Comparison of ENCODE assay signal across 11 cellular contexts in genomic region chr19:15303105-15303780, GRCh38. TPM values are rescaled to one million over a fixed set of nuclear protein-coding genes. Genes with fewer than 3 reads are reported as not detected.
DNase-seq lines count a peak whose midpoint lies in the region; ATAC-seq and TF ChIP-seq lines count a peak whose summit lies in the region.
"Had no signal": no experiment of that assay in that cellular context is flagged by ENCODE, and none has a peak within 500 bp of the region (broad histone marks: within the 10 kb centered on the region; RNA-seq: fewer than 3 reads in every experiment).

No MANE protein-coding gene starts in this region.

- H3K18ac ChIP-seq in mesenchymal stem cell (ENCODE audit: low read depth in 1 of 2, low read length in 2 of 2), result no peak overlapping the region

- H3K9me3 ChIP-seq in ascending aorta (no peaks in the 10 kb centered on the region), mesenchymal stem cell (ENCODE audit: control insufficient read depth, low read length) (no peaks in the 10 kb centered on the region), upper lobe of left lung (no peaks in the 10 kb centered on the region)

- peaks cover 9% of the 10 kb centered on the region for H3K36me3 Mint-ChIP-seq in activated naive CD4-positive, alpha-beta T cell treated with anti-CD3 and anti-CD28 coated beads, Interleukin-2, amount 50 U/mL, for 24 hours

- no peak overlapping the region for H3K23ac ChIP-seq in mesenchymal stem cell (ENCODE audit: low read length in 2 of 2)

- H3K4me1 ChIP-seq in ascending aorta, result peaks cover 13 to 68% of the 10 kb centered on the region in 2 donors
- peaks cover 18% of the 10 kb centered on the region for H3K4me1 ChIP-seq in mesenchymal stem cell (ENCODE audit: control insufficient read depth, insufficient read depth, low read depth, low read length)
- peaks cover 83 to 95% (median 90%) of the 10 kb centered on the region in 4 donors for H3K4me1 ChIP-seq in upper lobe of left lung

- TF ChIP-seq POLR2A in upper lobe of left lung (IDR thresholded peaks at IDR 0.05), result no peak

- no peaks in the 10 kb centered on the region for H3K9me3 Mint-ChIP-seq in activated naive CD4-positive, alpha-beta T cell treated with anti-CD3 and anti-CD28 coated beads, Interleukin-2, amount 50 U/mL, for 24 hours

- H4K91ac ChIP-seq in mesenchymal stem cell (ENCODE audit: low read length), result no peak overlapping the region

- H2BK5ac ChIP-seq in mesenchymal stem cell (ENCODE audit: low read depth, low read length, poor library complexity, severe bottlenecking), result no peak overlapping the region

- H3K9ac ChIP-seq in mesenchymal stem cell (ENCODE audit: low read length), result peak overlapping the region; percentile 0

- H2BK120ac ChIP-seq in mesenchymal stem cell (ENCODE audit: low read depth, low read length), result no peak overlapping the region

- no peak overlapping the region for H2BK12ac ChIP-seq in mesenchymal stem cell (ENCODE audit: low read length in 2 of 2)

- no peak overlapping the region for H2AFZ ChIP-seq in mesenchymal stem cell (ENCODE audit: low read depth, low read length)

- no peak overlapping the region for H2AK5ac ChIP-seq in mesenchymal stem cell (ENCODE audit: low read length, severe bottlenecking)

- no peak overlapping the region for H2BK15ac ChIP-seq in mesenchymal stem cell (ENCODE audit: low read depth, poor library complexity, severe bottlenecking)

- H3K14ac ChIP-seq in mesenchymal stem cell (ENCODE audit: low read length in 2 of 2), result no peak overlapping the region

- H3K4me2 ChIP-seq in mesenchymal stem cell (ENCODE audit: low read length, poor library complexity, severe bottlenecking), result no peak overlapping the region

- H3K36me3 ChIP-seq in ascending aorta (no peaks in the 10 kb centered on the region), mesenchymal stem cell (ENCODE audit: control insufficient read depth in 1 of 2, insufficient read depth in 2 of 2, low read depth in 1 of 2, low read length in 2 of 2) (peaks cover 0 to 8% of the 10 kb centered on the region in 2 experiments), upper lobe of left lung (no peaks in the 10 kb centered on the region)
- H3K36me3 ChIP-seq: heart right ventricle, tibial nerve had no signal

- peak overlapping the region; percentile 49 for H3K4me3 Mint-ChIP-seq in activated naive CD4-positive, alpha-beta T cell treated with anti-CD3 and anti-CD28 coated beads, Interleukin-2, amount 50 U/mL, for 24 hours

- H3K4me1 Mint-ChIP-seq in activated naive CD4-positive, alpha-beta T cell treated with anti-CD3 and anti-CD28 coated beads, Interleukin-2, amount 50 U/mL, for 24 hours, result peaks cover 83% of the 10 kb centered on the region

- no peak overlapping the region for H3K4me3 ChIP-seq in ascending aorta
- no peak overlapping the region for H3K4me3 ChIP-seq in mesenchymal stem cell (ENCODE audit: insufficient read depth in 1 of 2, low read depth in 1 of 2, low read length in 2 of 2)
- no peak overlapping the region for H3K4me3 ChIP-seq in upper lobe of left lung
- H3K4me3 ChIP-seq: heart right ventricle, tibial nerve had no signal

- H3K27me3 ChIP-seq in ascending aorta (no peaks in the 10 kb centered on the region), mesenchymal stem cell (ENCODE audit: control insufficient read depth in 1 of 2, insufficient read depth in 1 of 2, low read length in 2 of 2) (no peaks in the 10 kb centered on the region), upper lobe of left lung (no peaks in the 10 kb centered on the region)
- H3K27me3 ChIP-seq: heart right ventricle, tibial nerve had no signal

- peak overlapping the region; percentile 93 for H3K27ac Mint-ChIP-seq in activated naive CD4-positive, alpha-beta T cell treated with anti-CD3 and anti-CD28 coated beads, Interleukin-2, amount 50 U/mL, for 24 hours

- WGBS in mesenchymal stem cell, result 76% methylated on average over 7 of the region's 7 CpGs
- 41 to 48% methylated on average over 7 of the region's 7 CpGs for WGBS in upper lobe of left lung, 2 donors

- H4K8ac ChIP-seq in mesenchymal stem cell (ENCODE audit: low read length), result no peak overlapping the region

- H3K27ac ChIP-seq in ascending aorta, result peak overlapping the region; percentile 27 to 38
- H3K27ac ChIP-seq in mesenchymal stem cell (ENCODE audit: low read length, poor library complexity, severe bottlenecking), result peak overlapping the region; percentile 21
- H3K27ac ChIP-seq in upper lobe of left lung, result peak overlapping the region in 3 of 4 donors; percentile 3 to 18 (median 7)

- ATAC-seq in upper lobe of left lung (ENCODE audit: low FRiP score in 2 of 2), result no peak

- TF ChIP-seq CTCF in ascending aorta (IDR thresholded peaks at IDR 0.05) (no peak), upper lobe of left lung (IDR thresholded peaks at IDR 0.05) (no peak)

- intact Hi-C loops in ascending aorta (cut with DNase I), result no loop called here

- no peaks in the 10 kb centered on the region for H3K79me1 ChIP-seq in mesenchymal stem cell (replicated peaks; ENCODE audit: low read length, poor library complexity, severe bottlenecking)

- no peak for DNase-seq in activated naive CD4-positive, alpha-beta T cell treated with anti-CD3 and anti-CD28 coated beads, Interleukin-2, amount 50 U/mL, for 16 hours
- DNase-seq in ascending aorta (ENCODE audit: low spot score in 2 of 2), result no peak
- peak; percentile 67 for DNase-seq in mesenchymal stem cell
- no peak for DNase-seq in upper lobe of left lung
- no peak for DNase-seq in NCI-H2029 treated with DMSO at 0.1 percent for 48 hours (lab: John Stamatoyannopoulos, UW)
- DNase-seq in NCI-H1417 treated with DMSO at 0.1 percent for 48 hours (lab: John Stamatoyannopoulos, UW), result no peak
- no peak for DNase-seq in NCI-H82 (lab: John Stamatoyannopoulos, UW)
- DNase-seq: activated CD8-positive, alpha-beta memory T cell treated with anti-CD3 and anti-CD28 coated beads for 24 hours; heart right ventricle had no signal

- no peak for TF ChIP-seq EP300 in upper lobe of left lung (IDR thresholded peaks at IDR 0.05)

- no peak overlapping the region for H3K4ac ChIP-seq in mesenchymal stem cell (ENCODE audit: low read depth in 1 of 2, low read length in 2 of 2)

- H3K27me3 Mint-ChIP-seq in activated naive CD4-positive, alpha-beta T cell treated with anti-CD3 and anti-CD28 coated beads, Interleukin-2, amount 50 U/mL, for 24 hours, result no peaks in the 10 kb centered on the region

RNA-seq across cellular contexts. Expression of gene BRD4, which starts 29.1 kb away (rescaled TPM):
- total RNA-seq in ascending aorta, result 55.3 TPM
- 59.9 TPM for polyA plus RNA-seq in mesenchymal stem cell (2013, experiment 1 of 2)
- polyA plus RNA-seq in mesenchymal stem cell (2013, experiment 2 of 2), result 57.1 TPM
- 100 to 1,000 TPM in 1 of 6 donors, 10 to 100 TPM in 5; 41.9 to 117 (median 79.3) TPM for total RNA-seq in upper lobe of left lung
